Comparison of ENCODE assay signal across 23 cellular contexts in genomic region chr6:111951439-111952140, GRCh38.
DNase-seq lines count a peak whose midpoint lies in the region; ATAC-seq, FAIRE-seq and TF ChIP-seq lines count a peak whose summit lies in the region.
"Had no signal": no experiment of that assay in that cellular context is flagged by ENCODE, and none has a peak within 500 bp of the region (broad histone marks: within the 10 kb centered on the region; RNA-seq: fewer than 3 reads in every experiment).

No MANE protein-coding gene starts in this region.

- H3K27me3 Mint-ChIP-seq in CD4-positive, CD25-positive, alpha-beta regulatory T cell, result peaks cover 28% of the 10 kb centered on the region
- H3K27me3 Mint-ChIP-seq in nephron (ENCODE audit: low read depth), result no peaks in the 10 kb centered on the region
- H3K27me3 Mint-ChIP-seq: activated naive CD8-positive, alpha-beta T cell had no signal

- H3K9me3 Mint-ChIP-seq in CD4-positive, CD25-positive, alpha-beta regulatory T cell, result no peaks in the 10 kb centered on the region
- no peaks in the 10 kb centered on the region for H3K9me3 Mint-ChIP-seq in nephron
- H3K9me3 Mint-ChIP-seq: activated T-helper 2 cell treated with anti-CD3 and anti-CD28 coated beads, Interferon-gamma antibody, Interleukin-2, Interleukin-4, amounts not matched to agents 10 μg/mL and 5 μg/mL and 100 μg/mL, durations not matched to agents 14 hours and 24 hours and 36 hours; effector memory CD8-positive, alpha-beta T cell; naive thymus-derived CD4-positive, alpha-beta T cell had no signal

- peak overlapping the region in 2 of 3 donors; percentile 13 to 67 for H3K27ac Mint-ChIP-seq in CD4-positive, CD25-positive, alpha-beta regulatory T cell
- peak overlapping the region; percentile 71 to 95 (median 88) for H3K27ac Mint-ChIP-seq in nephron
- H3K27ac Mint-ChIP-seq: activated naive CD8-positive, alpha-beta T cell; activated T-helper 2 cell treated with anti-CD3 and anti-CD28 coated beads, Interferon-gamma antibody, Interleukin-2, Interleukin-4, amounts not matched to agents 10 μg/mL and 5 μg/mL and 100 μg/mL, durations not matched to agents 14 hours and 24 hours and 36 hours; effector memory CD8-positive, alpha-beta T cell had no signal

- no peaks in the 10 kb centered on the region for H3K36me3 ChIP-seq in CD4-positive, CD25-positive, alpha-beta regulatory T cell (ENCODE audit: control insufficient read depth, insufficient read depth, low read length)
- H3K36me3 ChIP-seq in SJCRH30, result no peaks in the 10 kb centered on the region
- H3K36me3 ChIP-seq: lower lobe of right lung, transverse colon had no signal

- H3K27ac ChIP-seq in CD4-positive, CD25-positive, alpha-beta regulatory T cell (ENCODE audit: insufficient read depth, low read length, poor library complexity, severe bottlenecking), result no peak overlapping the region
- peak overlapping the region; percentile 1; the same call in 1 of the 2 replicates for H3K27ac ChIP-seq in SJCRH30
- H3K27ac ChIP-seq: coronary artery, GM23248, lower lobe of right lung, psoas muscle, transverse colon had no signal

- TF ChIP-seq CTCF in nephron (IDR thresholded peaks at IDR 0.05; ENCODE audit: unreplicated experiment in 3 of 3), result no peak

- no peak for FAIRE-seq in GM19239 (lab: Jason Lieb, UNC)

- H3K4me3 ChIP-seq in CD4-positive, CD25-positive, alpha-beta regulatory T cell (ENCODE audit: low read depth, low read length), result no peak overlapping the region
- no peak overlapping the region for H3K4me3 ChIP-seq in SJCRH30
- H3K4me3 ChIP-seq: coronary artery, GM23248, lower lobe of right lung, psoas muscle, transverse colon had no signal

- H3K4me1 ChIP-seq in CD4-positive, CD25-positive, alpha-beta regulatory T cell (ENCODE audit: control insufficient read depth, insufficient read depth, low read length, poor library complexity, severe bottlenecking), result no peaks in the 10 kb centered on the region
- H3K4me1 ChIP-seq in SJCRH30, result peaks cover 31% of the 10 kb centered on the region
- H3K4me1 ChIP-seq: psoas muscle, transverse colon had no signal

- peaks cover 3% of the 10 kb centered on the region for H3K27me3 ChIP-seq in CD4-positive, CD25-positive, alpha-beta regulatory T cell (ENCODE audit: control insufficient read depth, insufficient read depth, low read length)
- H3K27me3 ChIP-seq in SJCRH30, result no peaks in the 10 kb centered on the region
- H3K27me3 ChIP-seq: transverse colon had no signal

- H3K4me1 Mint-ChIP-seq in CD4-positive, CD25-positive, alpha-beta regulatory T cell, result peaks cover 0 to 7% (median 2%) of the 10 kb centered on the region in 4 donors
- H3K4me1 Mint-ChIP-seq in nephron, result peaks cover 48% of the 10 kb centered on the region

- no peak for ATAC-seq in CD4-positive, CD25-positive, alpha-beta regulatory T cell (ENCODE audit: low read depth in 2 of 2)
- ATAC-seq: effector memory CD8-positive, alpha-beta T cell; naive thymus-derived CD4-positive, alpha-beta T cell; Panc1 had no signal

- no peak for DNase-seq in CD4-positive, CD25-positive, alpha-beta regulatory T cell
- DNase-seq in DMS79 (lab: John Stamatoyannopoulos, UW) (peak; percentile 24), SJCRH30 (peak in 1 of 2 experiments; percentile 22), GM19239 (ENCODE audit: insufficient read length, low spot score) (no peak), kidney tubule cell (ENCODE audit: low spot score) (no peak)
- DNase-seq in activated CD4-positive, alpha-beta T cell treated with anti-CD3 and anti-CD28 coated beads for 1 hour, result no peak
- DNase-seq: activated CD4-positive, alpha-beta T cell treated with anti-CD3 and anti-CD28 coated beads for 4 hours; activated T-cell treated with anti-CD3 and anti-CD28 coated beads for 4 hours; effector memory CD8-positive, alpha-beta T cell; GM23248; Karpas-422; lower lobe of right lung; naive thymus-derived CD4-positive, alpha-beta T cell; NCI-H526; stimulated activated CD4-positive, alpha-beta T cell treated with anti-CD3 and anti-CD28 coated beads, Interleukin-4, amount 100 ng/mL, for 24 hours; SW 1271; transverse colon had no signal

- no peaks in the 10 kb centered on the region for H3K9me3 ChIP-seq in CD4-positive, CD25-positive, alpha-beta regulatory T cell (ENCODE audit: control insufficient read depth in 2 of 2, low read length in 2 of 2)
- no peaks in the 10 kb centered on the region for H3K9me3 ChIP-seq in SJCRH30 (replicated peaks)
- H3K9me3 ChIP-seq: lower lobe of right lung, psoas muscle, transverse colon had no signal

- H3K36me3 Mint-ChIP-seq in CD4-positive, CD25-positive, alpha-beta regulatory T cell, result no peaks in the 10 kb centered on the region
- H3K36me3 Mint-ChIP-seq in nephron (ENCODE audit: low read depth), result no peaks in the 10 kb centered on the region
- H3K36me3 Mint-ChIP-seq: activated naive CD8-positive, alpha-beta T cell; naive thymus-derived CD4-positive, alpha-beta T cell had no signal

- H3K4me3 Mint-ChIP-seq in CD4-positive, CD25-positive, alpha-beta regulatory T cell, result no peak overlapping the region
- H3K4me3 Mint-ChIP-seq in nephron, result no peak overlapping the region
- H3K4me3 Mint-ChIP-seq: activated naive CD8-positive, alpha-beta T cell; effector memory CD8-positive, alpha-beta T cell had no signal
